Comparison of ENCODE assay signal across 25 cellular contexts in the genomic region with DNA sequence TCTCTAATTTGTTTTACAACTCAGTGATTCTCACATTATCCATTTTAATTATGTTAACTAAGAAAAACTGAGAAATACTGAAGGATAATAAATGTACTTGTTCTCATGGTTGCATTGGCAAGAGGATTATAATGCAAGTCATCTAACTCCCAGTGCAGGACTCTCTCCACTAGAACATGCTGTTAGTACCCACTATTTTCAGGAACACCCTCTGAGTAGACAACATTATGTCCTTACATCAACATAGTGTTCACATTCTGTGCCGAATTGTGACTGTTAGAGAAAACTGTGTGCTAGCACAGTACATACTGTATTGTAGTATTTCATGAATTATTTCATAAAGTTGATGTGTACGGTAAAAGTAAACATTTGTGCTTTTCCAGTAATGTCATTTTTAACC.
"Had no signal": no experiment of that assay in that cellular context is flagged by ENCODE, and none has a peak within 500 bp of the region (broad histone marks: within the 10 kb centered on the region; RNA-seq: fewer than 3 reads in every experiment).

No MANE protein-coding gene starts in this region.

- H3K9me3 ChIP-seq: colonic mucosa, esophagus squamous epithelium, gastrocnemius medialis, lower lobe of right lung, pancreas, prostate gland, right atrium auricular region, testis, transverse colon, upper lobe of right lung, uterus had no signal

- H3K4me3 ChIP-seq: colonic mucosa, esophagus squamous epithelium, gastrocnemius medialis, lower lobe of right lung, pancreas, prostate gland, right atrium auricular region, testis, transverse colon, upper lobe of right lung, uterus had no signal

- ATAC-seq: gastrocnemius medialis; left ventricle myocardium superior; lower lobe of right lung; natural killer cell; pancreas; sciatic nerve; stimulated activated memory B cell treated with anti-CD40 and anti-IgM and Interleukin-4, amounts not matched to agents 10 μg/mL and 1 μg/mL and 100 μg/mL, for 72 hours; stimulated activated naive CD8-positive, alpha-beta T cell treated with anti-CD3 and anti-CD28 coated beads, Interleukin-15, Interleukin-2, amounts not matched to agents 100 U/mL and 50 U/mL, for 24 hours; upper lobe of right lung had no signal

- H3K27ac ChIP-seq: colonic mucosa, esophagus squamous epithelium, gastrocnemius medialis, lower lobe of right lung, pancreas, prostate gland, right atrium auricular region, transverse colon, upper lobe of right lung, uterus had no signal

- H3K9me3 Mint-ChIP-seq: memory B cell; natural killer cell; stimulated activated memory B cell treated with anti-CD40 and anti-IgM and Interleukin-4, amounts not matched to agents 10 μg/mL and 1 μg/mL and 100 μg/mL, for 72 hours had no signal

- DNase-seq: colonic mucosa; dermis blood vessel endothelial cell; effector memory CD4-positive, alpha-beta T cell; esophagus squamous epithelium; gastrocnemius medialis; head of caudate nucleus; left ventricle myocardium superior; lower lobe of right lung; natural killer cell; occipital lobe; pancreas; stimulated activated CD4-positive, alpha-beta T cell treated with anti-CD3 and anti-CD28 coated beads, Interleukin-4, amount 100 ng/mL, for 4 hours; stimulated activated naive CD8-positive, alpha-beta T cell treated with anti-CD3 and anti-CD28 coated beads, Interleukin-15, Interleukin-2, amounts not matched to agents 100 U/mL and 50 U/mL, for 24 hours; substantia nigra; testis; transverse colon; upper lobe of right lung; uterus had no signal

- H3K4me1 ChIP-seq: colonic mucosa, esophagus squamous epithelium, gastrocnemius medialis, lower lobe of right lung, pancreas, prostate gland, right atrium auricular region, transverse colon, upper lobe of right lung, uterus had no signal

- H3K27ac Mint-ChIP-seq: memory B cell; natural killer cell; stimulated activated memory B cell treated with anti-CD40 and anti-IgM and Interleukin-4, amounts not matched to agents 10 μg/mL and 1 μg/mL and 100 μg/mL, for 72 hours had no signal

- H3K27me3 ChIP-seq: colonic mucosa, esophagus squamous epithelium, gastrocnemius medialis, pancreas, right atrium auricular region, testis, transverse colon, upper lobe of right lung, uterus had no signal

- H3K36me3 Mint-ChIP-seq: memory B cell; natural killer cell; stimulated activated memory B cell treated with anti-CD40 and anti-IgM and Interleukin-4, amounts not matched to agents 10 μg/mL and 1 μg/mL and 100 μg/mL, for 72 hours had no signal

- H3K4me1 Mint-ChIP-seq: natural killer cell had no signal

- H3K4me3 Mint-ChIP-seq: memory B cell; natural killer cell; stimulated activated memory B cell treated with anti-CD40 and anti-IgM and Interleukin-4, amounts not matched to agents 10 μg/mL and 1 μg/mL and 100 μg/mL, for 72 hours had no signal

- H3K27me3 Mint-ChIP-seq: memory B cell; stimulated activated memory B cell treated with anti-CD40 and anti-IgM and Interleukin-4, amounts not matched to agents 10 μg/mL and 1 μg/mL and 100 μg/mL, for 72 hours had no signal

- FAIRE-seq: endothelial cell of umbilical vein, keratinocyte had no signal

- H3K36me3 ChIP-seq: colonic mucosa, esophagus squamous epithelium, gastrocnemius medialis, lower lobe of right lung, pancreas, prostate gland, right atrium auricular region, transverse colon, upper lobe of right lung, uterus had no signal
